Comparison of ENCODE assay signal across 9 cellular contexts in genomic region chr17:76452102-76452645, GRCh38. TPM values are rescaled to one million over a fixed set of nuclear protein-coding genes. Genes with fewer than 3 reads are reported as not detected.
DNase-seq lines count a peak whose midpoint lies in the region; ATAC-seq and TF ChIP-seq lines count a peak whose summit lies in the region.
"Had no signal": no experiment of that assay in that cellular context is flagged by ENCODE, and none has a peak within 500 bp of the region (broad histone marks: within the 10 kb centered on the region; RNA-seq: fewer than 3 reads in every experiment).

No MANE protein-coding gene starts in this region.

- H3K4me1 ChIP-seq in NT2/D1 (ENCODE audit: insufficient read depth, insufficient read length) = peaks cover 10% of the 10 kb centered on the region
- peaks cover 8% of the 10 kb centered on the region for H3K4me1 ChIP-seq in mucosa of stomach (ENCODE audit: control insufficient read depth, insufficient read depth, low read length)

- TF ChIP-seq CTCF in AG09309 (IDR thresholded peaks at IDR 0.05; ENCODE audit: control insufficient read depth, insufficient read depth, low read depth, low read length, missing control alignments) = no peak

- H3K4me3 ChIP-seq in AG09309 (ENCODE audit: control insufficient read depth, low read depth, low read length) = peak overlapping the region; percentile 82
- H3K4me3 ChIP-seq in NT2/D1 (ENCODE audit: insufficient read length, low read depth) = peak overlapping the region; percentile 95
- peak overlapping the region; percentile 67 for H3K4me3 ChIP-seq in mucosa of stomach (ENCODE audit: low read length)

- DNase-seq in AG09309 (ENCODE audit: low read depth) = no peak
- DNase-seq in NT2/D1 (ENCODE audit: low read depth, low spot score) = no peak
- DNase-seq in dermis blood vessel endothelial cell = peak; percentile 30
- DNase-seq in KG1 (lab: John Stamatoyannopoulos, UW) = no peak
- DNase-seq in 8988T = no peak
- no peak for DNase-seq in ureter (ENCODE audit: low spot score)

- peaks cover 9% of the 10 kb centered on the region; the same call in 1 of the 2 replicates for H3K9me3 ChIP-seq in NT2/D1 (ENCODE audit: insufficient read depth, low read length)
- no peaks in the 10 kb centered on the region for H3K9me3 ChIP-seq in mucosa of stomach (ENCODE audit: control insufficient read depth, low read length)

- H3K9ac ChIP-seq in NT2/D1 (ENCODE audit: insufficient read length, low read depth) = peak overlapping the region; percentile 87
- H3K9ac ChIP-seq in mucosa of stomach (ENCODE audit: low read length) = peak overlapping the region; percentile 38

- ATAC-seq in GM19467 (IDR thresholded peaks at IDR 0.05; ENCODE audit: unreplicated experiment) = peak; percentile 27

- H3K36me3 ChIP-seq in NT2/D1 (ENCODE audit: insufficient read depth, insufficient read length, low read length) (peaks cover 8% of the 10 kb centered on the region), mucosa of stomach (ENCODE audit: control insufficient read depth, insufficient read depth, low read length) (no peaks in the 10 kb centered on the region)

- H3K27me3 ChIP-seq in NT2/D1 (ENCODE audit: insufficient read depth, insufficient read length) (no peaks in the 10 kb centered on the region), mucosa of stomach (ENCODE audit: control insufficient read depth, insufficient read depth, low read length) (no peaks in the 10 kb centered on the region)

RNA-seq across cellular contexts. Expression of gene UBE2O, which starts 0.8 kb away (rescaled TPM):
- 20.9 and 27.8 TPM in 2 replicates for total RNA-seq in dermis blood vessel endothelial cell
- total RNA-seq in ureter = 30.3 TPM

RNA-seq across cellular contexts. Expression of gene AANAT, which starts 15.2 kb away (rescaled TPM):
- not detected in 2 replicates for total RNA-seq in dermis blood vessel endothelial cell
- total RNA-seq in ureter = not detected
- total RNA-seq: glomerular endothelial cell had no signal

RNA-seq across cellular contexts. Expression of gene RHBDF2, which starts 49.0 kb away (rescaled TPM):
- 34.5 and 35.5 TPM in 2 replicates for total RNA-seq in dermis blood vessel endothelial cell
- 41.6 TPM for total RNA-seq in ureter
